8 cellular contexts compared by ENCODE assay signal in the genomic region with DNA sequence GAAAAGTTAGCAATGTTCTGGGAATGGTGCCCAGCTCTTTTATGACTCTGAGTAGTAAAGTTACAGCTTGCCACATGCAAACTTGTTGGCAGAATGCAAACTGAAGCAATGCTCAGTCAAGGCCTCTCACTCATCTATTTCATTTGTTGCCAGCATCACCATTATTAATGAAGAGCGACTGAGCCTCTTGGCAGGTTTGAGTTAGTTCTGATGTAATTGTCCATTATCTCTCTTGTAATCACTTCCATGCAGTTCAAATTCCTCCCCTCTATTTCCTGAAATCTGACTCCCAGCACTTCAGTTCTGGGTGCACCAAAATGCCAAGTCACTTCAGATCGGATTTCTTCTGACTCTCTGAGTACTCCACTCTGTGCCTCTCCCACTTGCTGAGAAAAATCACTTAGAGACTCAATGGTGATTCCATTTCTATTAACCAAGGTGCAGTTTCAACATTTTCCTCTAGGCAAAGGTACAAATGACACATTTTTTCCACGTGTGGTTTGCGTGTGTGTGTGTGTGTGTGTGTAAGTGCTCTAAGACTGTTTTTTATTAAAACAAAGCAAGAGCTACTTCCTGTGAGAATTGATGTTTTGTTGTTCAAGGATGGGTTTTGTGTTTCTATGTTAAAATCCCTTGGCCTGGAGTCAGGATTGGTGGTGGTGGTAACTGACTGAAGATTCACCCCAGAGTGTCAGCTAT.
DNase-seq lines count a peak whose midpoint lies in the region; FAIRE-seq and TF ChIP-seq lines count a peak whose summit lies in the region.

No MANE protein-coding gene starts in this region.

- peak; percentile 98 for FAIRE-seq in bronchial epithelial cell (lab: Jason Lieb, UNC)

- H3K9me3 Mint-ChIP-seq in mesothelial cell of epicardium, result peaks cover under 1% of the 10 kb centered on the region
- no peaks in the 10 kb centered on the region for H3K9me3 Mint-ChIP-seq in endothelial cell (ENCODE audit: unreplicated experiment)

- H3K4me1 Mint-ChIP-seq in mesothelial cell of epicardium (peaks cover 24% of the 10 kb centered on the region), endothelial cell (ENCODE audit: unreplicated experiment) (peaks cover 20% of the 10 kb centered on the region)

- H3K36me3 Mint-ChIP-seq in mesothelial cell of epicardium, result no peaks in the 10 kb centered on the region
- no peaks in the 10 kb centered on the region for H3K36me3 Mint-ChIP-seq in endothelial cell (ENCODE audit: low read depth, unreplicated experiment)

- no peak overlapping the region for H3K4me3 Mint-ChIP-seq in mesothelial cell of epicardium
- no peak overlapping the region for H3K4me3 Mint-ChIP-seq in endothelial cell (ENCODE audit: unreplicated experiment)

- H3K27me3 Mint-ChIP-seq in mesothelial cell of epicardium (ENCODE audit: low read depth), result peaks cover 30% of the 10 kb centered on the region
- H3K27me3 Mint-ChIP-seq in endothelial cell (ENCODE audit: unreplicated experiment), result peaks cover 2% of the 10 kb centered on the region

- peak overlapping the region; percentile 72 for H3K27ac Mint-ChIP-seq in mesothelial cell of epicardium
- no peak overlapping the region for H3K27ac Mint-ChIP-seq in endothelial cell (ENCODE audit: unreplicated experiment)

- DNase-seq in NCI-H1436 treated with DMSO at 0.1 percent for 48 hours (lab: John Stamatoyannopoulos, UW) (peak; percentile 78), bronchial epithelial cell (ENCODE audit: low read depth) (peak; percentile 82), mesothelial cell of epicardium (ENCODE audit: low spot score in 2 of 2, unreplicated experiment in 2 of 2) (no peak), HUDEP-2 (lab: John Stamatoyannopoulos, UW; ENCODE audit: unreplicated experiment in 76 of 76) (no peak), endothelial cell (ENCODE audit: low spot score) (no peak), SKM-1 treated with dmso at 0.1 percent for 144 hours (lab: John Stamatoyannopoulos, UW; ENCODE audit: unreplicated experiment) (no peak)
- no peak for DNase-seq in stimulated activated CD4-positive, alpha-beta T cell treated with anti-CD3 and anti-CD28 coated beads, Interleukin-2, amount 100 ng/mL, for 48 hours

- no peaks in the 10 kb centered on the region for H3K36me3 ChIP-seq in bronchial epithelial cell (ENCODE audit: control insufficient read depth, insufficient read depth, low read length)

- no peaks in the 10 kb centered on the region for H3K27me3 ChIP-seq in bronchial epithelial cell (ENCODE audit: control insufficient read depth, insufficient read depth, low read length)

- TF ChIP-seq CTCF in C4-2B (conservative IDR thresholded peaks at IDR 0.05), result no peak
- no peak for TF ChIP-seq CTCF in bronchial epithelial cell (IDR thresholded peaks at IDR 0.05; ENCODE audit: insufficient read depth, low read length, severe bottlenecking)
- TF ChIP-seq CTCF in mesothelial cell of epicardium (IDR thresholded peaks at IDR 0.05; ENCODE audit: unreplicated experiment), result no peak
- TF ChIP-seq CTCF in endothelial cell (IDR thresholded peaks at IDR 0.05; ENCODE audit: unreplicated experiment), result no peak

- no peak overlapping the region for H3K4me3 ChIP-seq in bronchial epithelial cell (ENCODE audit: low read depth, low read length)

- H3K27ac ChIP-seq in C4-2B, result peak overlapping the region; percentile 84; the same call in 1 of the 2 replicates

Comparison
In these comparisons a context has a peak if more than half of its experiments do, and no peak if none do; other contexts are left out.
1. DNase-seq: peak in NCI-H1436 treated with DMSO at 0.1 percent for 48 hours (single experiment) and bronchial epithelial cell (single experiment); none in mesothelial cell of epicardium (0 of 2), HUDEP-2 (0 of 76), endothelial cell (single experiment), SKM-1 treated with dmso at 0.1 percent for 144 hours (single experiment) and stimulated activated CD4-positive, alpha-beta T cell treated with anti-CD3 and anti-CD28 coated beads, Interleukin-2, amount 100 ng/mL, for 48 hours (0 of 2).